ENCODE assay signal across 27 cellular contexts in genomic region chr16:72898216-72898825, GRCh38.
"Had no signal": no experiment of that assay in that cellular context is flagged by ENCODE, and none has a peak within 500 bp of the region (broad histone marks: within the 10 kb centered on the region; RNA-seq: fewer than 3 reads in every experiment).

No MANE protein-coding gene starts in this region.

- H3K36me3 ChIP-seq: ascending aorta, cardiac muscle cell, heart right ventricle, tibial nerve had no signal

- H3K27ac Mint-ChIP-seq: activated naive CD4-positive, alpha-beta T cell treated with anti-CD3 and anti-CD28 coated beads for 36 hours; activated naive CD8-positive, alpha-beta T cell treated with anti-CD3 and anti-CD28 coated beads for 36 hours; activated T-helper 1 cell treated with anti-CD3 and anti-CD28 coated beads, Interleukin-12 subunit alpha, Interleukin-12 subunit beta, Interleukin-2, Interleukin-4 antibody, amounts not matched to agents 30 ng/mL and 10 ng/mL and 1 ng/mL, durations not matched to agents 14 hours and 24 hours and 36 hours; mesothelial cell of epicardium; naive thymus-derived CD4-positive, alpha-beta T cell had no signal

- H3K4me3 ChIP-seq: ascending aorta, cardiac muscle cell, coronary artery, esophagus muscularis mucosa, heart right ventricle, tibial nerve had no signal

- DNase-seq: activated CD4-positive, alpha-beta T cell treated with anti-CD3 and anti-CD28 coated beads for 48 hours; activated CD4-positive, alpha-beta T cell treated with anti-CD3 and anti-CD28 coated beads, Interleukin-2, amount 50 U/mL, for 48 hours; activated CD8-positive, alpha-beta memory T cell treated with anti-CD3 and anti-CD28 coated beads for 24 hours; activated effector memory CD4-positive, alpha-beta T cell treated with anti-CD3 and anti-CD28 coated beads, Interleukin-2, amount 50 U/mL, for 16 hours; activated naive CD4-positive, alpha-beta T cell treated with anti-CD3 and anti-CD28 coated beads for 36 hours; activated naive CD8-positive, alpha-beta T cell treated with anti-CD3 and anti-CD28 coated beads for 36 hours; foreskin keratinocyte; heart right ventricle; kidney glomerular epithelial cell; naive thymus-derived CD4-positive, alpha-beta T cell; nucleus accumbens; right cardiac atrium; stimulated activated CD4-positive, alpha-beta T cell treated with anti-CD3 and anti-CD28 coated beads, Interleukin-2, amount 100 ng/mL, for 48 hours; stimulated activated naive CD4-positive, alpha-beta T cell treated with Interleukin-2 at 50 U/mL for 16 hours; T-helper 9 cell; WERI-Rb-1 had no signal

- H3K36me3 Mint-ChIP-seq: activated naive CD8-positive, alpha-beta T cell treated with anti-CD3 and anti-CD28 coated beads for 36 hours; naive thymus-derived CD4-positive, alpha-beta T cell had no signal

- H2AFZ ChIP-seq: parathyroid adenoma had no signal

- H3K9ac ChIP-seq: parathyroid adenoma had no signal

- H3K9me3 Mint-ChIP-seq: activated naive CD4-positive, alpha-beta T cell treated with anti-CD3 and anti-CD28 coated beads for 36 hours; activated naive CD8-positive, alpha-beta T cell treated with anti-CD3 and anti-CD28 coated beads for 36 hours; activated T-helper 1 cell treated with anti-CD3 and anti-CD28 coated beads, Interleukin-12 subunit alpha, Interleukin-12 subunit beta, Interleukin-2, Interleukin-4 antibody, amounts not matched to agents 30 ng/mL and 10 ng/mL and 1 ng/mL, durations not matched to agents 14 hours and 24 hours and 36 hours; brain; mesothelial cell of epicardium; naive thymus-derived CD4-positive, alpha-beta T cell; neural crest cell had no signal

- H3K27me3 Mint-ChIP-seq: activated naive CD8-positive, alpha-beta T cell treated with anti-CD3 and anti-CD28 coated beads for 36 hours; brain had no signal

- H3K4me1 ChIP-seq: foreskin keratinocyte, parathyroid adenoma had no signal

- H3K9me3 ChIP-seq: ascending aorta, esophagus muscularis mucosa, heart right ventricle, tibial nerve had no signal

- H3K27me3 ChIP-seq: ascending aorta, cardiac muscle cell, esophagus muscularis mucosa, foreskin keratinocyte, heart right ventricle, tibial nerve had no signal

- H3K4me3 Mint-ChIP-seq: activated naive CD4-positive, alpha-beta T cell treated with anti-CD3 and anti-CD28 coated beads for 36 hours; activated naive CD8-positive, alpha-beta T cell treated with anti-CD3 and anti-CD28 coated beads for 36 hours; activated T-helper 1 cell treated with anti-CD3 and anti-CD28 coated beads, Interleukin-12 subunit alpha, Interleukin-12 subunit beta, Interleukin-2, Interleukin-4 antibody, amounts not matched to agents 30 ng/mL and 10 ng/mL and 1 ng/mL, durations not matched to agents 14 hours and 24 hours and 36 hours; brain; mesothelial cell of epicardium; naive thymus-derived CD4-positive, alpha-beta T cell; neural crest cell had no signal

- ATAC-seq: activated CD4-positive, CD25-positive, alpha-beta regulatory T cell treated with anti-CD3 and anti-CD28 coated beads, Interleukin-2, amount 50 U/mL, for 24 hours; foreskin keratinocyte; heart right ventricle; naive thymus-derived CD4-positive, alpha-beta T cell had no signal

- H3K4me1 Mint-ChIP-seq: activated naive CD8-positive, alpha-beta T cell treated with anti-CD3 and anti-CD28 coated beads for 36 hours; naive thymus-derived CD4-positive, alpha-beta T cell had no signal

- H3K27ac ChIP-seq: ascending aorta, cardiac muscle cell, coronary artery, esophagus muscularis mucosa, foreskin keratinocyte, heart right ventricle, parathyroid adenoma, tibial nerve, WERI-Rb-1 had no signal
